Comparison of ENCODE assay signal across 17 cellular contexts in the genomic region with DNA sequence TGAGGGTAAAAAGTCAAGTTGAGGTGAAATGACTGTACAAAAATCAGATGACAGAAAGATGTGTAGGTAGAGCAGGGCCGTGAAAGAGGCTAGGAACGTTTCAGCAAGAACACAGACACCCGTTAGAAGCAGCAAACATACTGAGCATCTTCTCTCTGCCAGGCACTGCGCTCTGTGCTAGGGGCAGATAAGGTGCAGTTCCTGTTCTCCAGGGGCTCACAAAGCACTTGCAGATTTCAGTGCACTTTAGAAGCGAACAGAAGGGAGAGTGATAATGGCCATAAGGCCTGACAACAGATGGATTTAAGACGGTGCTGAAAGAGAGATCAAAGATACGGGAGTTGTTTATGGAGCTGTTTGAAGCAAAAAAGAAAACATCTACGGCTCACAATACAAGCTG.
DNase-seq lines count a peak whose midpoint lies in the region; ATAC-seq, FAIRE-seq and TF ChIP-seq lines count a peak whose summit lies in the region.
"Had no signal": no experiment of that assay in that cellular context is flagged by ENCODE, and none has a peak within 500 bp of the region (broad histone marks: within the 10 kb centered on the region; RNA-seq: fewer than 3 reads in every experiment).

No MANE protein-coding gene starts in this region.

- H2BK15ac ChIP-seq in mesenchymal stem cell (ENCODE audit: low read depth, poor library complexity, severe bottlenecking): no peak overlapping the region

- H3K4ac ChIP-seq in mesenchymal stem cell (ENCODE audit: low read depth in 1 of 2, low read length in 2 of 2): no peak overlapping the region

- H4K91ac ChIP-seq in mesenchymal stem cell (ENCODE audit: low read length): no peak overlapping the region

- no peaks in the 10 kb centered on the region for H3K79me2 ChIP-seq in Karpas-422 (ENCODE audit: low read length)

- H3K9ac ChIP-seq in mesenchymal stem cell (ENCODE audit: low read length): no peak overlapping the region
- H3K9ac ChIP-seq in Karpas-422 (ENCODE audit: low read length): no peak overlapping the region

- no peak overlapping the region for H3K4me3 ChIP-seq in mesenchymal stem cell (ENCODE audit: insufficient read depth in 1 of 2, low read depth in 1 of 2, low read length in 2 of 2)
- no peak overlapping the region for H3K4me3 ChIP-seq in Karpas-422 (ENCODE audit: low read length)
- H3K4me3 ChIP-seq: right lobe of liver, SK-N-MC had no signal

- H2AK5ac ChIP-seq in mesenchymal stem cell (ENCODE audit: low read length, severe bottlenecking): peak overlapping the region; percentile 36

- H3K27ac ChIP-seq in mesenchymal stem cell (ENCODE audit: low read length, poor library complexity, severe bottlenecking) (no peak overlapping the region), Karpas-422 (ENCODE audit: low read length) (no peak overlapping the region)
- H3K27ac ChIP-seq: right lobe of liver, SK-N-MC had no signal

- H3K36me3 ChIP-seq in mesenchymal stem cell (ENCODE audit: control insufficient read depth in 1 of 2, insufficient read depth in 2 of 2, low read depth in 1 of 2, low read length in 2 of 2) (no peaks in the 10 kb centered on the region), Karpas-422 (ENCODE audit: insufficient read depth, low read length) (no peaks in the 10 kb centered on the region)
- H3K36me3 ChIP-seq: right lobe of liver had no signal

- TF ChIP-seq POLR2A in GM12892 (IDR thresholded peaks at IDR 0.05; ENCODE audit: low read depth, low read length): no peak

- no peaks in the 10 kb centered on the region for H3K4me1 ChIP-seq in mesenchymal stem cell (ENCODE audit: control insufficient read depth, insufficient read depth, low read depth, low read length)
- no peaks in the 10 kb centered on the region for H3K4me1 ChIP-seq in Karpas-422 (ENCODE audit: low read length)
- H3K4me1 ChIP-seq: right lobe of liver had no signal

- no peak overlapping the region for H3K14ac ChIP-seq in mesenchymal stem cell (ENCODE audit: low read length in 2 of 2)

- H4K8ac ChIP-seq in mesenchymal stem cell (ENCODE audit: low read length): no peak overlapping the region

- no peak overlapping the region for H3K23ac ChIP-seq in mesenchymal stem cell (ENCODE audit: low read length in 2 of 2)

- no peaks in the 10 kb centered on the region for H3K9me3 ChIP-seq in mesenchymal stem cell (ENCODE audit: control insufficient read depth, low read length)
- H3K9me3 ChIP-seq in Karpas-422 (ENCODE audit: low read length): no peaks in the 10 kb centered on the region
- H3K9me3 ChIP-seq: right lobe of liver had no signal

- H2BK120ac ChIP-seq in mesenchymal stem cell (ENCODE audit: low read depth, low read length): no peak overlapping the region

- no peak overlapping the region for H3K4me3 Mint-ChIP-seq in activated naive CD4-positive, alpha-beta T cell treated with anti-CD3 and anti-CD28 coated beads, Interleukin-2, amount 10 ng/mL, durations not matched to agents 7 days and 5 days

- H2BK5ac ChIP-seq in mesenchymal stem cell (ENCODE audit: low read depth, low read length, poor library complexity, severe bottlenecking): no peak overlapping the region

- FAIRE-seq in GM12892 (lab: Jason Lieb, UNC): peak; percentile 21

- H4K20me1 ChIP-seq in Karpas-422 (ENCODE audit: insufficient read depth, low read depth, low read length): no peaks in the 10 kb centered on the region

- H3K4me1 Mint-ChIP-seq in activated naive CD4-positive, alpha-beta T cell treated with anti-CD3 and anti-CD28 coated beads, Interleukin-2, amount 10 ng/mL, durations not matched to agents 7 days and 5 days: no peaks in the 10 kb centered on the region

- WGBS in mesenchymal stem cell: 81% methylated on average over 8 of the region's 8 CpGs

- ATAC-seq in HG02678 (IDR thresholded peaks at IDR 0.05; ENCODE audit: unreplicated experiment) (peak; percentile 49), GM21737 (IDR thresholded peaks at IDR 0.05; ENCODE audit: unreplicated experiment) (no peak)
- ATAC-seq: PC-3, right lobe of liver had no signal

- H2AFZ ChIP-seq in mesenchymal stem cell (ENCODE audit: low read depth, low read length) (no peak overlapping the region), Karpas-422 (ENCODE audit: low read length) (no peak overlapping the region)

- no peaks in the 10 kb centered on the region for H3K79me1 ChIP-seq in mesenchymal stem cell (replicated peaks; ENCODE audit: low read length, poor library complexity, severe bottlenecking)

- no peaks in the 10 kb centered on the region for H3K9me3 Mint-ChIP-seq in activated naive CD4-positive, alpha-beta T cell treated with anti-CD3 and anti-CD28 coated beads, Interleukin-2, amount 10 ng/mL, durations not matched to agents 7 days and 5 days

- H3K27ac Mint-ChIP-seq in activated naive CD4-positive, alpha-beta T cell treated with anti-CD3 and anti-CD28 coated beads, Interleukin-2, amount 10 ng/mL, durations not matched to agents 7 days and 5 days: no peak overlapping the region

- H3K9me2 ChIP-seq in Karpas-422 (replicated peaks; ENCODE audit: insufficient read depth, low read length): no peaks in the 10 kb centered on the region

- H3K27me3 ChIP-seq in mesenchymal stem cell (ENCODE audit: control insufficient read depth in 1 of 2, insufficient read depth in 1 of 2, low read length in 2 of 2): no peaks in the 10 kb centered on the region
- no peaks in the 10 kb centered on the region for H3K27me3 ChIP-seq in Karpas-422 (ENCODE audit: low read length)
- H3K27me3 ChIP-seq: right lobe of liver had no signal

- H2BK12ac ChIP-seq in mesenchymal stem cell (ENCODE audit: low read length in 2 of 2): no peak overlapping the region

- H3K4me2 ChIP-seq in mesenchymal stem cell (ENCODE audit: low read length, poor library complexity, severe bottlenecking): no peak overlapping the region
- H3K4me2 ChIP-seq in Karpas-422 (ENCODE audit: low read depth, low read length, poor library complexity, severe bottlenecking): no peak overlapping the region

- H3K36me3 Mint-ChIP-seq in activated naive CD4-positive, alpha-beta T cell treated with anti-CD3 and anti-CD28 coated beads, Interleukin-2, amount 10 ng/mL, durations not matched to agents 7 days and 5 days: no peaks in the 10 kb centered on the region

- no peak for DNase-seq in GM12892 (ENCODE audit: insufficient read length)
- DNase-seq in SK-N-DZ (ENCODE audit: low spot score): peak; percentile 24
- no peak for DNase-seq in mesenchymal stem cell
- no peak for DNase-seq in Karpas-422
- no peak for DNase-seq in activated naive CD4-positive, alpha-beta T cell treated with anti-CD3 and anti-CD28 coated beads, Interleukin-2, amount 10 ng/mL, durations not matched to agents 7 days and 5 days
- no peak for DNase-seq in activated naive CD4-positive, alpha-beta T cell treated with anti-CD3 and anti-CD28 coated beads, Interleukin-2, amount 50 U/mL, for 16 hours
- DNase-seq: activated CD4-positive, alpha-beta T cell treated with anti-CD3 and anti-CD28 coated beads, Interleukin-2, amount 50 U/mL, for 48 hours; activated T-cell treated with anti-CD3 and anti-CD28 coated beads, Interleukin-2, amount 50 U/mL, for 48 hours; hippocampal formation; kidney glomerular epithelial cell; NCI-H1436 treated with DMSO at 0.1 percent for 48 hours; NCI-H446; PC-3; right lobe of liver had no signal

- CTCF ChIA-PET in activated naive CD4-positive, alpha-beta T cell treated with anti-CD3 and anti-CD28 coated beads, Interleukin-2, amount 10 ng/mL, durations not matched to agents 7 days and 5 days (lab: Charles Lee): no interaction called here

- H3K27me3 Mint-ChIP-seq in activated naive CD4-positive, alpha-beta T cell treated with anti-CD3 and anti-CD28 coated beads, Interleukin-2, amount 10 ng/mL, durations not matched to agents 7 days and 5 days: no peaks in the 10 kb centered on the region

- H3K18ac ChIP-seq in mesenchymal stem cell (ENCODE audit: low read depth in 1 of 2, low read length in 2 of 2): no peak overlapping the region
